ENCODE assay signal across 8 cellular contexts in the genomic region with DNA sequence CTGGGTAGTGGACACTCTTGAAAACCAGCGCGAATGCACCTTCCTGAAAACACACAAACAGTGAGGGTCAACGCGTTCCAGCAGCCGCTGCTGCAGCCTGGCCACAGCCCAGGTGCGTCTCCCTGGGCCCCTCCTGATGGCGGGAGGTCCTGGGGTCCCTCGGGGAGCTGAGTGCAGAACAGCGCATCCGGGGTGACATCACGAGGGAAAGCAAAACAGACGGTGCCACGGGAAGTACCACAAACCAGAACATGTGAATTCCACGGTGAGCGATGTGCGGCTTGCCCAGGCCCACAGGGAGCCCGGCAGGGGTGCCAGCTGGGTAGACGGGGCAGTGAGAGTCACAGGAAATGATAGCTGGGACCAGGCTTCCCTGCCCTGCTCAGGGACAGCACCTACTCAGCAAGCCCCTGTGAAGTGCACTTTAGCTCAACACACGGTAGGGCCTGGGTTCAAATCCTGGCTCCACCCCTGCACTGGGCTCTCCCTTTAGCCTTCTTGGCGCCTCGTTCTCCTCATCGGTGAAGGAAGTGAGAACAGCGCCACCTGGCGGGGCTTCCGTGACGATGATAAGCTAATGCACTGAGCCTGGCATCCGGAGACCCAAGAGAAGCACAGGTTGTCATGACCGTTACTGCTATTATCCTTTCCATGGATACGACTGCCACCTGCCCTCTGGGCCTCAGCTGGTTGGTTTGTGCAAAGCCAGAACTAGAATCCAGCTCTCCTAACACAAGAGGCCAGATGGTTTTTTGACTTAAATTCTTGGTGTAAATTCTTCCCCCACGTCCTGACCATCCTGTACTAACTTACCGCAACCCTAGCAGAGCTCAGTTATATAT.
DNase-seq lines count a peak whose midpoint lies in the region; ATAC-seq and TF ChIP-seq lines count a peak whose summit lies in the region.

No MANE protein-coding gene starts in this region.

- TF ChIP-seq CTCF in HFF-Myc (IDR thresholded peaks at IDR 0.05; ENCODE audit: low read depth, low read length, missing control alignments), result peak; percentile 79

- peaks cover 20% of the 10 kb centered on the region for H3K27me3 Mint-ChIP-seq in T-helper 2 cell treated with Interferon-gamma antibody and Interleukin-4, amounts not matched to agents 5 μg/mL and 100 μg/mL, for 36 hours (ENCODE audit: low read depth)

- no peak for ATAC-seq in HG02840 (IDR thresholded peaks at IDR 0.05; ENCODE audit: low FRiP score, unreplicated experiment)

- DNase-seq in ELR (ENCODE audit: low read depth), result peak; percentile 81
- DNase-seq in HFF-Myc (ENCODE audit: extremely low read depth, low read depth), result no peak
- peak; percentile 8 for DNase-seq in NCI-H1417 treated with DMSO at 0.1 percent for 48 hours (lab: John Stamatoyannopoulos, UW)
- peak; percentile 69 for DNase-seq in T-helper 2 cell treated with Interferon-gamma antibody and Interleukin-4, amounts not matched to agents 5 μg/mL and 100 μg/mL, for 36 hours (ENCODE audit: low spot score)
- peak in 47 of 58 donors; percentile 12 to 91 (median 43) for DNase-seq in anterior cingulate cortex (lab: John Stamatoyannopoulos, UW)
- peak in 40 of 51 donors; percentile 9 to 75 (median 37) for DNase-seq in hypothalamus (lab: John Stamatoyannopoulos, UW)
- DNase-seq in stimulated activated CD4-positive, alpha-beta T cell treated with anti-CD3 and anti-CD28 coated beads, Interleukin-12 subunit alpha, Interleukin-12 subunit beta, amount 100 ng/mL, for 4 hours, result peak; percentile 85

- H3K4me3 ChIP-seq in HFF-Myc (replicated peaks; ENCODE audit: low read depth, low read length), result no peak overlapping the region

- H3K4me3 Mint-ChIP-seq in T-helper 2 cell treated with Interferon-gamma antibody and Interleukin-4, amounts not matched to agents 5 μg/mL and 100 μg/mL, for 36 hours, result no peak overlapping the region

- H3K36me3 Mint-ChIP-seq in T-helper 2 cell treated with Interferon-gamma antibody and Interleukin-4, amounts not matched to agents 5 μg/mL and 100 μg/mL, for 36 hours (ENCODE audit: low read depth), result no peaks in the 10 kb centered on the region

- peaks cover 1% of the 10 kb centered on the region for H3K4me1 Mint-ChIP-seq in T-helper 2 cell treated with Interferon-gamma antibody and Interleukin-4, amounts not matched to agents 5 μg/mL and 100 μg/mL, for 36 hours (ENCODE audit: low read depth)

- H3K27ac Mint-ChIP-seq in T-helper 2 cell treated with Interferon-gamma antibody and Interleukin-4, amounts not matched to agents 5 μg/mL and 100 μg/mL, for 36 hours, result no peak overlapping the region

- no peaks in the 10 kb centered on the region for H3K9me3 Mint-ChIP-seq in T-helper 2 cell treated with Interferon-gamma antibody and Interleukin-4, amounts not matched to agents 5 μg/mL and 100 μg/mL, for 36 hours
